In the genomic region with DNA sequence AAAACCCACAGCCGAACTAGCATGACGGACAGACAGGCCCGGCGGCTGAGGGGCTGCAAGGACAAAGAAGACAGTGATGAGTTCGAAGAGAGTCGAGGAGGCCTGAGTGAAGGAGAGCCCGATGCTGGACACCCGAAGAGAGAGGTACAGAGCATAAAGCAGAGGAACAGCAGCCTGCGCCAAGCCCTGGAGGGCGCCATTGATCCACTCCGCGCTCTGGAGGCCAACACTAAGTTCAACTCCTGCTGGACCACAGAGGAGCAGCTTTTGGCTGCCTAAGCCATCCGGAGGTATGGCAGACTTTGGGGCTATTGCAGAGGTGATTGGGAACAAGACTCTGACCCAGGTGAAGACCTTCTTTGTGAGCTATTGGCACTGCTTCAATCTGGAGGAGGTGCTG, we compare ENCODE assay signal across 8 cellular contexts. TPM values are rescaled to one million over a fixed set of nuclear protein-coding genes. Genes with fewer than 3 reads are reported as not detected.
A peak's percentile ranks its signal among the peaks of the same experiment; 100 is the strongest.
DNase-seq lines count a peak whose midpoint lies in the region; ATAC-seq and TF ChIP-seq lines count a peak whose summit lies in the region.

No MANE protein-coding gene starts in this region.

- H2BK15ac ChIP-seq in mesenchymal stem cell (ENCODE audit: low read depth, poor library complexity, severe bottlenecking), result no peak overlapping the region

- H3K18ac ChIP-seq in mesenchymal stem cell (ENCODE audit: low read depth in 1 of 2, low read length in 2 of 2), result no peak overlapping the region

- POLR2A ChIA-PET in OCI-LY7 (lab: Charles Lee), result no interaction called here

- no peak overlapping the region for H4K8ac ChIP-seq in mesenchymal stem cell (ENCODE audit: low read length)

- TF ChIP-seq CTCF in OCI-LY7 (conservative IDR thresholded peaks at IDR 0.05; ENCODE audit: low read length) (peak; percentile 79), tibial artery (IDR thresholded peaks at IDR 0.05) (peak in 1 of 2 experiments; percentile 15)

- no peak overlapping the region for H2BK5ac ChIP-seq in mesenchymal stem cell (ENCODE audit: low read depth, low read length, poor library complexity, severe bottlenecking)

- DNase-seq in DMS 273 (lab: John Stamatoyannopoulos, UW; ENCODE audit: unreplicated experiment) (peak; percentile 19), DMS 273 treated with DMSO at 0.1 percent for 48 hours (lab: John Stamatoyannopoulos, UW) (no peak), OCI-LY7 (ENCODE audit: low spot score) (peak; percentile 59), mesenchymal stem cell (peak; percentile 29), tibial artery (no peak), cerebellum (ENCODE audit: low spot score) (no peak)
- peak; percentile 61 for DNase-seq in activated naive CD4-positive, alpha-beta T cell treated with anti-CD3 and anti-CD28 coated beads for 36 hours

- H3K4ac ChIP-seq in mesenchymal stem cell (ENCODE audit: low read depth in 1 of 2, low read length in 2 of 2), result no peak overlapping the region

- no peaks in the 10 kb centered on the region for H3K79me2 ChIP-seq in OCI-LY7 (ENCODE audit: insufficient read depth, low read depth, low read length)

- no peaks in the 10 kb centered on the region for H4K20me1 ChIP-seq in OCI-LY7 (ENCODE audit: insufficient read depth, low read length)

- CTCF ChIA-PET in OCI-LY7 (lab: Charles Lee; ENCODE audit: unreplicated experiment), result no interaction called here
- CTCF ChIA-PET in activated naive CD4-positive, alpha-beta T cell treated with anti-CD3 and anti-CD28 coated beads for 36 hours (lab: Charles Lee), result interaction anchor here (0.7 to 2.6 kb wide), 5 partner anchors 11 to 394 kb away, joined by 3 to 10 read pairs (median 3); no protein-coding TSS in a partner anchor

- no peaks in the 10 kb centered on the region for H3K9me3 ChIP-seq in OCI-LY7 (ENCODE audit: low read length)
- no peaks in the 10 kb centered on the region for H3K9me3 ChIP-seq in mesenchymal stem cell (ENCODE audit: control insufficient read depth, low read length)
- H3K9me3 ChIP-seq in tibial artery, result no peaks in the 10 kb centered on the region

- no peaks in the 10 kb centered on the region for H3K36me3 Mint-ChIP-seq in activated naive CD4-positive, alpha-beta T cell treated with anti-CD3 and anti-CD28 coated beads for 36 hours (ENCODE audit: low read depth)

- H3K4me1 Mint-ChIP-seq in activated naive CD4-positive, alpha-beta T cell treated with anti-CD3 and anti-CD28 coated beads for 36 hours (ENCODE audit: low read depth), result no peaks in the 10 kb centered on the region

- H3K4me3 ChIP-seq in OCI-LY7 (ENCODE audit: low read depth, low read length, poor library complexity, severe bottlenecking) (no peak overlapping the region), mesenchymal stem cell (ENCODE audit: insufficient read depth in 1 of 2, low read depth in 1 of 2, low read length in 2 of 2) (no peak overlapping the region), tibial artery (no peak overlapping the region)

- no peak for ATAC-seq in GM18502 (IDR thresholded peaks at IDR 0.05; ENCODE audit: poor library complexity, unreplicated experiment)

- H3K9me2 ChIP-seq in OCI-LY7 (ENCODE audit: insufficient read depth, low read length), result no peaks in the 10 kb centered on the region

- H2AFZ ChIP-seq in OCI-LY7 (ENCODE audit: low read length) (no peak overlapping the region), mesenchymal stem cell (ENCODE audit: low read depth, low read length) (no peak overlapping the region)

- H2AK5ac ChIP-seq in mesenchymal stem cell (ENCODE audit: low read length, severe bottlenecking), result no peak overlapping the region

- H3K14ac ChIP-seq in mesenchymal stem cell (ENCODE audit: low read length in 2 of 2), result no peak overlapping the region

- H3K9ac ChIP-seq in mesenchymal stem cell (ENCODE audit: low read length), result no peak overlapping the region

- no peak overlapping the region for H3K4me2 ChIP-seq in OCI-LY7 (ENCODE audit: low read length)
- no peak overlapping the region for H3K4me2 ChIP-seq in mesenchymal stem cell (ENCODE audit: low read length, poor library complexity, severe bottlenecking)

- intact Hi-C loops in OCI-LY7 (cut with micrococcal nuclease; ENCODE audit: unreplicated experiment) (loop anchor here (1.0 to 10.0 kb wide), 2 partner anchors 194 to 393 kb away; no protein-coding TSS in a partner anchor), tibial artery (cut with DNase I; ENCODE audit: low total_unique reads) (no loop called here)
- intact Hi-C loops in activated naive CD4-positive, alpha-beta T cell treated with anti-CD3 and anti-CD28 coated beads for 36 hours (cut with micrococcal nuclease), result loop anchor here (1.0 to 10.0 kb wide), 2 partner anchors 393 to 844 kb away; no protein-coding TSS in a partner anchor

- no peak overlapping the region for H2BK12ac ChIP-seq in mesenchymal stem cell (ENCODE audit: low read length in 2 of 2)

- H3K27me3 ChIP-seq in mesenchymal stem cell (ENCODE audit: control insufficient read depth in 1 of 2, insufficient read depth in 1 of 2, low read length in 2 of 2), result peaks cover 15 to 37% of the 10 kb centered on the region in 2 experiments
- H3K27me3 ChIP-seq in tibial artery, result peaks cover 0 to 7% of the 10 kb centered on the region in 2 donors

- BruUV-seq in OCI-LY7 (replicated peaks; lab: Mats Ljungman, UMichigan), result no TSS peak

- no peak overlapping the region for H3K4me3 Mint-ChIP-seq in activated naive CD4-positive, alpha-beta T cell treated with anti-CD3 and anti-CD28 coated beads for 36 hours

- H3K4me1 ChIP-seq in OCI-LY7 (ENCODE audit: insufficient read depth, low read length, poor library complexity, severe bottlenecking), result no peaks in the 10 kb centered on the region
- peaks cover 11% of the 10 kb centered on the region for H3K4me1 ChIP-seq in mesenchymal stem cell (ENCODE audit: control insufficient read depth, insufficient read depth, low read depth, low read length)
- H3K4me1 ChIP-seq in tibial artery, result no peaks in the 10 kb centered on the region

- no peak overlapping the region for H2BK120ac ChIP-seq in mesenchymal stem cell (ENCODE audit: low read depth, low read length)

- 81% methylated on average over 13 of the region's 13 CpGs for WGBS in mesenchymal stem cell

- no peak overlapping the region for H3K23ac ChIP-seq in mesenchymal stem cell (ENCODE audit: low read length in 2 of 2)

- no peaks in the 10 kb centered on the region for H3K27me3 Mint-ChIP-seq in activated naive CD4-positive, alpha-beta T cell treated with anti-CD3 and anti-CD28 coated beads for 36 hours (ENCODE audit: low read depth)

- H3K27ac ChIP-seq in OCI-LY7 (ENCODE audit: low read depth, low read length, poor library complexity, severe bottlenecking), result no peak overlapping the region
- no peak overlapping the region for H3K27ac ChIP-seq in mesenchymal stem cell (ENCODE audit: low read length, poor library complexity, severe bottlenecking)
- H3K27ac ChIP-seq in tibial artery, result no peak overlapping the region

- H3K79me1 ChIP-seq in mesenchymal stem cell (replicated peaks; ENCODE audit: low read length, poor library complexity, severe bottlenecking), result no peaks in the 10 kb centered on the region

- no peaks in the 10 kb centered on the region for H3K9me3 Mint-ChIP-seq in activated naive CD4-positive, alpha-beta T cell treated with anti-CD3 and anti-CD28 coated beads for 36 hours

- H3K36me3 ChIP-seq in OCI-LY7 (ENCODE audit: insufficient read depth, low read length) (no peaks in the 10 kb centered on the region), mesenchymal stem cell (ENCODE audit: control insufficient read depth in 1 of 2, insufficient read depth in 2 of 2, low read depth in 1 of 2, low read length in 2 of 2) (no peaks in the 10 kb centered on the region), tibial artery (no peaks in the 10 kb centered on the region)

- no peak overlapping the region for H4K91ac ChIP-seq in mesenchymal stem cell (ENCODE audit: low read length)

- H3K27ac Mint-ChIP-seq in activated naive CD4-positive, alpha-beta T cell treated with anti-CD3 and anti-CD28 coated beads for 36 hours, result no peak overlapping the region

RNA-seq across cellular contexts. Expression of a gene that starts 7.8 kb away (rescaled TPM):
- 3.6 and 4.5 TPM in 2 replicates for total RNA-seq in OCI-LY7 (2014; rRNA removed; shearing (Covaris generic))
- total RNA-seq in OCI-LY7 (2022), result 8.0 and 9.1 TPM in 2 replicates
- 1 to 10 TPM; 3.6 to 4.0 TPM for total RNA-seq in activated naive CD4-positive, alpha-beta T cell treated with anti-CD3 and anti-CD28 coated beads for 36 hours
- polyA plus RNA-seq in mesenchymal stem cell (2013, experiment 1 of 2), result 2.2 TPM
- polyA plus RNA-seq in mesenchymal stem cell (2013, experiment 2 of 2), result 2.3 TPM
- total RNA-seq in cerebellum, result 105 TPM

Comparison
In these comparisons a context has a peak if more than half of its experiments do, and no peak if none do; other contexts are left out.
1. DNase-seq: peak in DMS 273 (single experiment), OCI-LY7 (single experiment), activated naive CD4-positive, alpha-beta T cell treated with anti-CD3 and anti-CD28 coated beads for 36 hours (single experiment) and mesenchymal stem cell (single experiment); none in DMS 273 treated with DMSO at 0.1 percent for 48 hours (single experiment), tibial artery (0 of 2) and cerebellum (single experiment).
2. RNA of a gene that starts 7.8 kb away (total RNA-seq): 105 TPM in cerebellum (single experiment); 3.6 to 9.1 TPM in OCI-LY7 and 3.6 to 4.0 TPM in activated naive CD4-positive, alpha-beta T cell treated with anti-CD3 and anti-CD28 coated beads for 36 hours; every median in the first group is over 10 times any median in the second.